21 cellular contexts compared by ENCODE assay signal in the genomic region with DNA sequence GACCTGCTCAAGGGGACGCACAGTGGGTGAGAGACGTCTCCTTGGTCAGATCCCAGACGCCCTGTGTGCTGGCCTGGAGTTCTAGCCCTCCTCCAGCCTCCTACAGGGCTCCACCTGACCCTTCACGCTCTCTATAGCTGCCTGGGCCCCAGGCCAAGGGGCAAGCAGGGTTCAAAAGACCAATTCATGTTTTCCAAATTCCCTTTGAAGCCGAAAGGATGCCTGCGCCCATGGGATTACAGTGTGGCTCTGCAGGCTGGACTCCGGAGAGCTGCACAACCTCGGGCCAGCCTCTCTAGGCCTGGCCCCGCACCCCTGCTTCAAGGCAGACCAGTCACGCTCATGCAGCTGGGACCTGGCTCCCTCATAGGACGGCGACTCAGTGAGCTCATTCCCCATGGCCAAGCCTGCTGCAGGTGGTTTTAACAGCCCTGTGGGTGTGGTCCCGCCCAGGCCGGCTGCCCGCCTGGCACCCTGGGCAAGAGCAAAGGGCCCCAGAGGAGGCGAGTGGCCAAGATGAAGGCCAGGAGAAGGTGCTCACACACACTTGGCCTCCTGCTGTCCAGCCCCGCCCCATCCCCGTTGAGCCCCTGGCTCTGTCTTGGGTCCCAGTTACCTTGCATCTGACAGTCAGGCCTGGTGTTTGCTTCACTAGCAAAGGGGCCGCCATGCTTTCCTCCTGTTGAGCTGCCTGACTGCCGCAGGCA. TPM values are rescaled to one million over a fixed set of nuclear protein-coding genes. Genes with fewer than 3 reads are reported as not detected.
A peak's percentile ranks its signal among the peaks of the same experiment; 100 is the strongest.
DNase-seq lines count a peak whose midpoint lies in the region; ATAC-seq, FAIRE-seq and TF ChIP-seq lines count a peak whose summit lies in the region.
"Had no signal": no experiment of that assay in that cellular context is flagged by ENCODE, and none has a peak within 500 bp of the region (broad histone marks: within the 10 kb centered on the region; RNA-seq: fewer than 3 reads in every experiment).

No MANE protein-coding gene starts in this region.

- no peaks in the 10 kb centered on the region for H3K79me2 ChIP-seq in HepG2 (ENCODE audit: insufficient read depth, low read length)

- H3K9me3 Mint-ChIP-seq in activated B cell treated with CpG ODN at 0.5 μM for 24 hours, result no peaks in the 10 kb centered on the region

- H3K9me3 ChIP-seq in HepG2 (ENCODE audit: low read length) (no peaks in the 10 kb centered on the region), small intestine (ENCODE audit: control insufficient read depth, low read depth) (no peaks in the 10 kb centered on the region)
- H3K9me3 ChIP-seq: BE2C, pancreas, thoracic aorta had no signal

- no TSS peak for BruUV-seq in HepG2 (replicated peaks; lab: Mats Ljungman, UMichigan)

- peak; percentile 71 to 90; a peak in 3 of 4 replicates for TF ChIP-seq EP300 in HepG2 (IDR thresholded peaks at IDR 0.05; ENCODE audit: low read depth in 2 of 2, low read length in 2 of 2)
- TF ChIP-seq EP300 in HepG2 (CRISPR knock-in tag; IDR thresholded peaks at IDR 0.05; ENCODE audit: borderline replicate concordance), result peak; percentile 86

- FAIRE-seq in HepG2 (lab: Jason Lieb, UNC) (peak; percentile 93), small intestine (lab: Jason Lieb, UNC) (no peak)
- FAIRE-seq: pancreas had no signal

- TF ChIP-seq CTCF in activated B cell treated with CpG ODN at 0.5 μM for 24 hours (IDR thresholded peaks at IDR 0.05), result no peak
- no peak for TF ChIP-seq CTCF in HepG2 (CRISPR knock-in tag; IDR thresholded peaks at IDR 0.05)

- no peaks in the 10 kb centered on the region; a peak in 1 of 5 replicates for H3K27me3 ChIP-seq in HepG2 (ENCODE audit: control insufficient read depth in 1 of 2, insufficient read depth in 2 of 2, low read length in 2 of 2)
- H3K27me3 ChIP-seq in small intestine (ENCODE audit: control insufficient read depth in 2 of 2, insufficient read depth in 2 of 2, low read length in 2 of 2), result no peaks in the 10 kb centered on the region
- H3K27me3 ChIP-seq: BE2C, pancreas had no signal

- TF ChIP-seq RAD21 in HepG2 (CRISPR knock-in tag; IDR thresholded peaks at IDR 0.05), result peak; percentile 58

- H3K4me1 ChIP-seq in HepG2 (ENCODE audit: insufficient read depth, low read length) (peaks cover 88% of the 10 kb centered on the region), small intestine (ENCODE audit: control insufficient read depth in 2 of 2, insufficient read depth in 1 of 2, low read depth in 1 of 2, low read length in 1 of 2) (peaks cover 0 to 2% of the 10 kb centered on the region in 2 donors)
- H3K4me1 ChIP-seq: BE2C, pancreas had no signal

- peaks cover 13% of the 10 kb centered on the region for H3K4me1 Mint-ChIP-seq in activated B cell treated with CpG ODN at 0.5 μM for 24 hours

- in situ Hi-C loops in HepG2 (cut with HindIII; ENCODE audit: extremely low pct_ligation_motif_present, low pct_unique_long_range_greater_than_20kb), result loop anchor here (10.0 kb wide), 1 partner anchor 349 kb away; no protein-coding TSS in a partner anchor

- CTCF ChIA-PET in activated B cell treated with CpG ODN at 0.5 μM for 24 hours (lab: Charles Lee) (interaction anchor here (0.6 kb wide), 1 partner anchor 553 kb away, joined by 3 read pairs; no protein-coding TSS in a partner anchor), HepG2 (lab: Yijun Ruan, JAX; ENCODE audit: low intra/inter-chr PET ratio, low total read pairs) (no interaction called here)

- H3K27ac ChIP-seq in HepG2 (ENCODE audit: extremely low read length, insufficient read depth, low read length), result peak overlapping the region; percentile 87
- no peak overlapping the region for H3K27ac ChIP-seq in small intestine (ENCODE audit: low read depth in 1 of 2, low read length in 1 of 2)
- H3K27ac ChIP-seq: pancreas, thoracic aorta, VCaP had no signal

- DNase-seq in NCI-H1436 (lab: John Stamatoyannopoulos, UW) (peak; percentile 59), NCI-H1436 treated with DMSO at 0.1 percent for 48 hours (lab: John Stamatoyannopoulos, UW) (no peak), activated B cell treated with CpG ODN at 0.5 μM for 24 hours (peak; percentile 11), HepG2 (ENCODE audit: low spot score) (peak; percentile 93), small intestine (peak; percentile 77), OCI-M1 (lab: John Stamatoyannopoulos, UW) (no peak)
- DNase-seq: 8988T; activated CD4-positive, alpha-beta memory T cell treated with anti-CD3 and anti-CD28 coated beads, Interleukin-2, amount 10 ng/mL, durations not matched to agents 7 days and 5 days; activated T-cell treated with anti-CD3 and anti-CD28 coated beads, Interleukin-2, amount 50 U/mL, for 48 hours; BE2C; DMS 273 treated with DMSO at 0.1 percent for 48 hours; GOT3; hypothalamus; NCI-H1417 treated with DMSO at 0.1 percent for 48 hours; NCI-H2227 treated with DMSO at 0.1 percent for 48 hours had no signal

- peak overlapping the region; percentile 67 for H3K9ac ChIP-seq in HepG2 (ENCODE audit: insufficient read depth, low read depth, low read length)

- no peaks in the 10 kb centered on the region for H3K36me3 ChIP-seq in HepG2 (replicated peaks in 1 of 2; ENCODE audit: control insufficient read depth in 1 of 2, insufficient read depth in 2 of 2, low read length in 2 of 2)
- H3K36me3 ChIP-seq in small intestine (ENCODE audit: control insufficient read depth in 2 of 2, insufficient read depth in 2 of 2, low read length in 2 of 2), result no peaks in the 10 kb centered on the region
- H3K36me3 ChIP-seq: BE2C, pancreas, thoracic aorta had no signal

- H3K4me3 ChIP-seq in HepG2 (replicated peaks in 1 of 3; ENCODE audit: insufficient read depth in 1 of 3, low read depth in 2 of 3, low read length in 3 of 3) (peak overlapping the region; percentile 19 to 60 (median 51); a peak in 5 of 6 replicates), small intestine (ENCODE audit: low read depth in 1 of 2, low read length in 2 of 2) (no peak overlapping the region)
- H3K4me3 ChIP-seq: pancreas, skin epidermis, thoracic aorta had no signal

- no peak for ATAC-seq in activated B cell treated with CpG ODN at 0.5 μM for 24 hours (ENCODE audit: low read depth)
- ATAC-seq in HepG2, result peak; percentile 86
- no peak for ATAC-seq in GM19351 (IDR thresholded peaks at IDR 0.05; ENCODE audit: unreplicated experiment)
- no peak for ATAC-seq in HG03469 (IDR thresholded peaks at IDR 0.05; ENCODE audit: unreplicated experiment)

- H2AFZ ChIP-seq in HepG2 (ENCODE audit: low read length), result no peak overlapping the region

- peak overlapping the region; percentile 79 for H3K4me2 ChIP-seq in HepG2 (ENCODE audit: low read depth, low read length)

- H4K20me1 ChIP-seq in HepG2 (ENCODE audit: insufficient read depth, low read length), result no peaks in the 10 kb centered on the region

- H3K36me3 Mint-ChIP-seq in activated B cell treated with CpG ODN at 0.5 μM for 24 hours (ENCODE audit: low read depth), result no peaks in the 10 kb centered on the region

- POLR2A ChIA-PET in activated B cell treated with CpG ODN at 0.5 μM for 24 hours (lab: Charles Lee), result no interaction called here
- POLR2A ChIA-PET in HepG2 (lab: Yijun Ruan, JAX), result interaction anchor here (0.8 to 4.2 kb wide), 15 partner anchors 9 to 128 kb away, joined by 3 to 36 read pairs (median 6); no protein-coding TSS in a partner anchor

- intact Hi-C loops in activated B cell treated with CpG ODN at 0.5 μM for 24 hours (cut with micrococcal nuclease), result no loop called here
- intact Hi-C loops in HepG2 (cut with micrococcal nuclease; ENCODE audit: unreplicated experiment), result loop anchor here (2.0 to 10.0 kb wide), 2 partner anchors 15 to 281 kb away; no protein-coding TSS in a partner anchor

- no peak overlapping the region for H3K27ac Mint-ChIP-seq in activated B cell treated with CpG ODN at 0.5 μM for 24 hours
- H3K27ac Mint-ChIP-seq: activated CD4-positive, alpha-beta memory T cell treated with anti-CD3 and anti-CD28 coated beads, Interleukin-2, amount 10 ng/mL, durations not matched to agents 7 days and 5 days had no signal

- no peak overlapping the region for H3K4me3 Mint-ChIP-seq in activated B cell treated with CpG ODN at 0.5 μM for 24 hours
- H3K4me3 Mint-ChIP-seq: activated CD4-positive, alpha-beta memory T cell treated with anti-CD3 and anti-CD28 coated beads, Interleukin-2, amount 10 ng/mL, durations not matched to agents 7 days and 5 days had no signal

- peak in 1 of 2 experiments; percentile 58; a peak in 1 of 4 replicates for TF ChIP-seq POLR2A in HepG2 (IDR thresholded peaks at IDR 0.05; ENCODE audit: insufficient read depth in 1 of 2, low read depth in 2 of 2, low read length in 2 of 2)

- 17% methylated on average over 3 of the region's 20 CpGs for WGBS in HepG2 (ENCODE audit: low lambda C conversion rate)
- 29 to 64% (median 50%) methylated on average over 20 of the region's 20 CpGs for WGBS in small intestine, 3 donors

- H3K27me3 Mint-ChIP-seq in activated B cell treated with CpG ODN at 0.5 μM for 24 hours, result no peaks in the 10 kb centered on the region
- H3K27me3 Mint-ChIP-seq: activated CD4-positive, alpha-beta memory T cell treated with anti-CD3 and anti-CD28 coated beads, Interleukin-2, amount 10 ng/mL, durations not matched to agents 7 days and 5 days had no signal

TF ChIP-seq in HepG2, 621 proteins besides CTCF, POLR2A, EP300 and RAD21 (continues in another document):
- TF ChIP-seq MED1 (CRISPR knock-in tag; IDR thresholded peaks at IDR 0.05), result peak; percentile 92

RNA-seq across cellular contexts. Expression of gene SMAD7, which starts 57.1 kb away (rescaled TPM):
- total RNA-seq in activated B cell treated with CpG ODN at 0.5 μM for 24 hours (6.8 and 6.9 TPM in 2 replicates), HepG2 (2016; rRNA removed; fragmentation: Illumina TruSeq; extraction: Trizol) (18.7 and 24.7 TPM in 2 replicates)
- 3.3 TPM in 2 replicates for total RNA-seq in HepG2 (2016; cell fraction: cytosol; rRNA removed; fragmentation: Illumina TruSeq; extraction: Trizol; ENCODE audit: low read depth)
- total RNA-seq in HepG2 (2016; cell fraction: insoluble cytoplasmic fraction; rRNA removed; fragmentation: Illumina TruSeq; extraction: Trizol), result 17.7 and 26.0 TPM in 2 replicates
- total RNA-seq in HepG2 (2016; cell fraction: membrane; rRNA removed; fragmentation: Illumina TruSeq; extraction: Trizol), result 12.5 and 14.2 TPM in 2 replicates
- total RNA-seq in HepG2 (2016; cell fraction: nucleus; rRNA removed; fragmentation: Illumina TruSeq; extraction: Trizol), result 22.7 and 23.8 TPM in 2 replicates
- polyA plus RNA-seq in HepG2 (2011; rRNA removed) (15.8 and 17.4 TPM in 2 replicates), small intestine (10 to 100 TPM; 17.2 to 24.0 (median 18.3) TPM)
- polyA plus RNA-seq in HepG2 (2011; cell fraction: cytosol; rRNA removed), result 15.1 and 16.9 TPM in 2 replicates
- 16.5 and 25.6 TPM in 2 replicates for polyA plus RNA-seq in HepG2 (2011; cell fraction: nucleus; rRNA removed)
- 5.6 and 8.5 TPM in 2 replicates for polyA plus RNA-seq in HepG2 (2012)
- polyA plus RNA-seq in HepG2 (2016; cell fraction: cytosol; fragmentation: Illumina TruSeq; extraction: Trizol; ENCODE audit: low read depth), result 1.4 and 2.1 TPM in 2 replicates
- 15.7 and 17.1 TPM in 2 replicates for polyA plus RNA-seq in HepG2 (2016; cell fraction: insoluble cytoplasmic fraction; fragmentation: Illumina TruSeq; extraction: Trizol; ENCODE audit: low read depth)
- polyA plus RNA-seq in HepG2 (2016; cell fraction: membrane; fragmentation: Illumina TruSeq; extraction: Trizol; ENCODE audit: low read depth), result 4.9 TPM in 2 replicates
- 40.0 and 43.9 TPM in 2 replicates for polyA plus RNA-seq in HepG2 (2016; cell fraction: nucleus; fragmentation: Illumina TruSeq; extraction: Trizol; ENCODE audit: insufficient read depth, low read depth)
- polyA minus RNA-seq in HepG2 (2011; rRNA and poly(A)+ RNA removed; ENCODE audit: low replicate concordance), result 38.7 and 47.8 TPM in 2 replicates
- 11.5 and 17.8 TPM in 2 replicates for polyA minus RNA-seq in HepG2 (2011; cell fraction: cytosol; rRNA and poly(A)+ RNA removed)
- polyA minus RNA-seq in HepG2 (2011; cell fraction: nucleus; rRNA and poly(A)+ RNA removed), result 14.8 and 26.3 TPM in 2 replicates

Comparison
In these comparisons a context has a peak if more than half of its experiments do, and no peak if none do; other contexts are left out.
1. DNase-seq: peak in NCI-H1436 (single experiment), activated B cell treated with CpG ODN at 0.5 μM for 24 hours (single experiment), HepG2 (single experiment) and small intestine (single experiment); none in NCI-H1436 treated with DMSO at 0.1 percent for 48 hours (single experiment) and OCI-M1 (single experiment).
2. H3K4me3 ChIP-seq: peak in HepG2 (3 of 3); none in small intestine (0 of 2).